ENCODE assay signal across 14 cellular contexts in genomic region chr3:37904614-37905047, GRCh38. TPM values are rescaled to one million over a fixed set of nuclear protein-coding genes. Genes with fewer than 3 reads are reported as not detected.
DNase-seq lines count a peak whose midpoint lies in the region; TF ChIP-seq lines count a peak whose summit lies in the region.
"Had no signal": no experiment of that assay in that cellular context is flagged by ENCODE, and none has a peak within 500 bp of the region (broad histone marks: within the 10 kb centered on the region; RNA-seq: fewer than 3 reads in every experiment).

No MANE protein-coding gene starts in this region.

- no peaks in the 10 kb centered on the region for H3K27me3 ChIP-seq in esophagus squamous epithelium

- no peak for TF ChIP-seq POLR2A in esophagus squamous epithelium (IDR thresholded peaks at IDR 0.05)

- no peaks in the 10 kb centered on the region for H3K27me3 Mint-ChIP-seq in osteocyte (ENCODE audit: unreplicated experiment)
- H3K27me3 Mint-ChIP-seq in activated CD4-positive, alpha-beta T cell treated with anti-CD3 and anti-CD28 coated beads, Interleukin-2, amount 10 ng/mL, durations not matched to agents 24 days and 14 days: no peaks in the 10 kb centered on the region

- H3K36me3 ChIP-seq in esophagus squamous epithelium: no peaks in the 10 kb centered on the region

- WGBS in esophagus squamous epithelium, 2 donors: 61 to 72% methylated on average over 3 of the region's 3 CpGs

- peaks cover 12% of the 10 kb centered on the region for H3K36me3 Mint-ChIP-seq in osteocyte (ENCODE audit: unreplicated experiment)
- no peaks in the 10 kb centered on the region for H3K36me3 Mint-ChIP-seq in activated CD4-positive, alpha-beta T cell treated with anti-CD3 and anti-CD28 coated beads, Interleukin-2, amount 10 ng/mL, durations not matched to agents 24 days and 14 days (ENCODE audit: low read depth)
- H3K36me3 Mint-ChIP-seq: naive B cell had no signal

- H3K4me3 Mint-ChIP-seq in osteocyte (ENCODE audit: unreplicated experiment): no peak overlapping the region
- no peak overlapping the region for H3K4me3 Mint-ChIP-seq in activated CD4-positive, alpha-beta T cell treated with anti-CD3 and anti-CD28 coated beads, Interleukin-2, amount 10 ng/mL, durations not matched to agents 24 days and 14 days
- H3K4me3 Mint-ChIP-seq: activated naive CD8-positive, alpha-beta T cell treated with anti-CD3 and anti-CD28 coated beads, Interleukin-2, amount 10 ng/mL, durations not matched to agents 7 days and 5 days; naive B cell had no signal

- peaks cover 0 to 56% (median 31%) of the 10 kb centered on the region in 3 donors for H3K4me1 ChIP-seq in esophagus squamous epithelium

- H3K9me3 ChIP-seq in esophagus squamous epithelium: no peaks in the 10 kb centered on the region

- peak overlapping the region; percentile 58 for H3K27ac ChIP-seq in RWPE1
- H3K27ac ChIP-seq in esophagus squamous epithelium: peak overlapping the region in 3 of 4 donors; percentile 24 to 62 (median 62)

- intact Hi-C loops in esophagus squamous epithelium (cut with DNase I): no loop called here
- intact Hi-C loops in activated CD4-positive, alpha-beta T cell treated with anti-CD3 and anti-CD28 coated beads, Interleukin-2, amount 10 ng/mL, durations not matched to agents 24 days and 14 days (cut with micrococcal nuclease): loop anchor here (5.0 kb wide), 1 partner anchor 48 kb away; no protein-coding TSS in a partner anchor

- CTCF ChIA-PET in RWPE1 (lab: Yijun Ruan, JAX): no interaction called here

- no peaks in the 10 kb centered on the region for H3K9me3 Mint-ChIP-seq in osteocyte (ENCODE audit: unreplicated experiment)
- H3K9me3 Mint-ChIP-seq in activated CD4-positive, alpha-beta T cell treated with anti-CD3 and anti-CD28 coated beads, Interleukin-2, amount 10 ng/mL, durations not matched to agents 24 days and 14 days: no peaks in the 10 kb centered on the region
- H3K9me3 Mint-ChIP-seq: naive B cell had no signal

- POLR2A ChIA-PET in RWPE1 (lab: Yijun Ruan, JAX; ENCODE audit: low non-redundant PET): no interaction called here

- DNase-seq in Daoy (ENCODE audit: low read depth) (peak; percentile 24), RWPE1 (ENCODE audit: low spot score) (no peak), esophagus squamous epithelium (lab: John Stamatoyannopoulos, UW) (no peak), osteocyte (ENCODE audit: extremely low spot score, unreplicated experiment) (no peak), Ammon's horn (ENCODE audit: low spot score) (no peak), NCI-H774 (lab: John Stamatoyannopoulos, UW) (no peak)
- no peak for DNase-seq in activated naive CD4-positive, alpha-beta T cell treated with anti-CD3 and anti-CD28 coated beads, Interleukin-2, amount 50 U/mL, for 16 hours
- DNase-seq in activated CD4-positive, alpha-beta T cell treated with anti-CD3 and anti-CD28 coated beads, Interleukin-2, amount 10 ng/mL, durations not matched to agents 24 days and 14 days: no peak
- DNase-seq: activated CD4-positive, alpha-beta T cell treated with anti-CD3 and anti-CD28 coated beads for 1 hour; activated naive CD8-positive, alpha-beta T cell treated with anti-CD3 and anti-CD28 coated beads, Interleukin-2, amount 10 ng/mL, durations not matched to agents 7 days and 5 days; COR-L47; naive B cell; NCI-H1048; stimulated activated CD4-positive, alpha-beta T cell treated with anti-CD3 and anti-CD28 coated beads, Interleukin-2, amount 100 ng/mL, for 24 hours had no signal

- TF ChIP-seq CTCF in RWPE1 (conservative IDR thresholded peaks at IDR 0.05; ENCODE audit: low read depth): no peak
- no peak for TF ChIP-seq CTCF in esophagus squamous epithelium (IDR thresholded peaks at IDR 0.05)
- TF ChIP-seq CTCF in osteocyte (IDR thresholded peaks at IDR 0.05): no peak

- H3K27ac Mint-ChIP-seq in osteocyte (ENCODE audit: unreplicated experiment): peak overlapping the region; percentile 91
- no peak overlapping the region for H3K27ac Mint-ChIP-seq in activated CD4-positive, alpha-beta T cell treated with anti-CD3 and anti-CD28 coated beads, Interleukin-2, amount 10 ng/mL, durations not matched to agents 24 days and 14 days
- H3K27ac Mint-ChIP-seq: activated naive CD8-positive, alpha-beta T cell treated with anti-CD3 and anti-CD28 coated beads, Interleukin-2, amount 10 ng/mL, durations not matched to agents 7 days and 5 days; naive B cell had no signal

- peaks cover 67% of the 10 kb centered on the region for H3K4me1 Mint-ChIP-seq in osteocyte (ENCODE audit: unreplicated experiment)
- H3K4me1 Mint-ChIP-seq in activated CD4-positive, alpha-beta T cell treated with anti-CD3 and anti-CD28 coated beads, Interleukin-2, amount 10 ng/mL, durations not matched to agents 24 days and 14 days: peaks cover 54% of the 10 kb centered on the region
- H3K4me1 Mint-ChIP-seq: naive B cell had no signal

- no peak overlapping the region for H3K4me3 ChIP-seq in esophagus squamous epithelium

RNA-seq across cellular contexts. Expression of gene CTDSPL, which starts 43.0 kb away (rescaled TPM):
- 6.1 and 7.3 TPM in 2 replicates for total RNA-seq in Daoy (2014; rRNA removed; shearing (Covaris generic))
- total RNA-seq in esophagus squamous epithelium (10 to 100 TPM; 20.7 to 55.1 (median 30.8) TPM), osteocyte (71.6 and 77.6 TPM in 2 replicates)
- 6.1 and 6.5 TPM in 2 replicates for total RNA-seq in activated CD4-positive, alpha-beta T cell treated with anti-CD3 and anti-CD28 coated beads, Interleukin-2, amount 10 ng/mL, durations not matched to agents 24 days and 14 days
